In the genomic region with DNA sequence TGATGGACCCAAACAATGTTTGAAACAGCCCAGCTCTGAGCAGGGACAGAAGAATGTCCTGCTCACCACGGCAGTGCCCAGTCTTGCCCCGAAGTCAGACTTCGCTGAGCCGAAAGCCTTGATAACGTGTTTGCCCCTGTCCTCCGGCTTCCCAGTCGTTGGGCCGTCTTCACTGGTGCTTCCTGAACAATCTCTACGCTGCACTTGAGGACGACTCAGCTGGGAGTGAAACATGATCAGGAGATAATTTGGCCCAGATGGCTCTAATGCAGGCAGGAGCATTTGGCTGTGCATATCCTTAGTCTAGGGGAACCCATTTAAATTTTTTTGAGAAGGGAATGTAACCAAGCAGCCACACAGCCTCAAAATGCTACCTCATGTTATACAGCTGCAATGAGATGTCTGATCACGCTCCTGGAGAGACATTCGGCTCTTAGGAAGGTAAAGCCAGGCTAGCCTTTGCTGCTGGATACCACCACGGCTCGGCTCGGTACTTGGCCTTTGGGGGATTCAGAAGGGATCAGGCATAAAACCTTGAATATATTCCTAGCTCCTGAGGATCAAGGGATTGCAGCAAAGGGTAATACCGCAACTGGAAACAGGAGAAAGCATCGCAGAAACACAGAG, we compare ENCODE assay signal across 12 cellular contexts. TPM values are rescaled to one million over a fixed set of nuclear protein-coding genes. Genes with fewer than 3 reads are reported as not detected.
DNase-seq lines count a peak whose midpoint lies in the region; ATAC-seq and TF ChIP-seq lines count a peak whose summit lies in the region.
"Had no signal": no experiment of that assay in that cellular context is flagged by ENCODE, and none has a peak within 500 bp of the region (broad histone marks: within the 10 kb centered on the region; RNA-seq: fewer than 3 reads in every experiment).

No MANE protein-coding gene starts in this region.

- H3K36me3 Mint-ChIP-seq in HFFc6 (ENCODE audit: low read depth): no peaks in the 10 kb centered on the region
- H3K36me3 Mint-ChIP-seq in activated T-cell treated with anti-CD3 and anti-CD28 coated beads, Interleukin-2, amount 50 U/mL, for 24 hours (ENCODE audit: low read depth): peaks cover 2% of the 10 kb centered on the region
- H3K36me3 Mint-ChIP-seq: activated naive CD4-positive, alpha-beta T cell treated with anti-CD3 and anti-CD28 coated beads, Interleukin-2, amount 50 U/mL, for 24 hours had no signal

- H3K27ac Mint-ChIP-seq in HFFc6: peak overlapping the region; percentile 98
- H3K27ac Mint-ChIP-seq in activated T-cell treated with anti-CD3 and anti-CD28 coated beads, Interleukin-2, amount 50 U/mL, for 24 hours: no peak overlapping the region
- H3K27ac Mint-ChIP-seq: activated naive CD4-positive, alpha-beta T cell treated with anti-CD3 and anti-CD28 coated beads, Interleukin-2, amount 50 U/mL, for 24 hours had no signal

- peak overlapping the region; percentile 80 for H3K4me3 Mint-ChIP-seq in HFFc6
- H3K4me3 Mint-ChIP-seq in activated T-cell treated with anti-CD3 and anti-CD28 coated beads, Interleukin-2, amount 50 U/mL, for 24 hours: no peak overlapping the region
- H3K4me3 Mint-ChIP-seq: activated naive CD4-positive, alpha-beta T cell treated with anti-CD3 and anti-CD28 coated beads, Interleukin-2, amount 50 U/mL, for 24 hours had no signal

- H3K27me3 Mint-ChIP-seq in HFFc6 (ENCODE audit: insufficient read depth): no peaks in the 10 kb centered on the region; the same call in 1 of the 2 replicates
- no peaks in the 10 kb centered on the region for H3K27me3 Mint-ChIP-seq in activated T-cell treated with anti-CD3 and anti-CD28 coated beads, Interleukin-2, amount 50 U/mL, for 24 hours
- H3K27me3 Mint-ChIP-seq: activated naive CD4-positive, alpha-beta T cell treated with anti-CD3 and anti-CD28 coated beads, Interleukin-2, amount 50 U/mL, for 24 hours had no signal

- ATAC-seq in GM21515 (IDR thresholded peaks at IDR 0.05; ENCODE audit: unreplicated experiment): no peak
- ATAC-seq: left colon had no signal

- DNase-seq in HFFc6 (peak; percentile 46), SK-N-DZ (ENCODE audit: low spot score) (peak; percentile 55), fibroblast of the conjunctiva (ENCODE audit: low read depth) (peak; percentile 69), globus pallidus (ENCODE audit: low spot score) (no peak)
- DNase-seq in stimulated activated CD4-positive, alpha-beta T cell treated with anti-CD3 and anti-CD28 coated beads, Interleukin-2, amount 100 ng/mL, for 24 hours: no peak
- DNase-seq in activated T-cell treated with anti-CD3 and anti-CD28 coated beads, Interleukin-2, amount 50 U/mL, for 24 hours: no peak
- DNase-seq: left colon, NCI-H1105 had no signal

- H2AFZ ChIP-seq in ACC112 (ENCODE audit: low read length, unreplicated experiment): peak overlapping the region; percentile 42

- H3K4me3 ChIP-seq in ACC112 (ENCODE audit: low read depth, low read length): no peak overlapping the region
- H3K4me3 ChIP-seq: coronary artery had no signal

- H3K36me3 ChIP-seq in ACC112 (ENCODE audit: insufficient read depth, low read length): no peaks in the 10 kb centered on the region

- H3K9me3 Mint-ChIP-seq in HFFc6: no peaks in the 10 kb centered on the region
- H3K9me3 Mint-ChIP-seq in activated T-cell treated with anti-CD3 and anti-CD28 coated beads, Interleukin-2, amount 50 U/mL, for 24 hours: no peaks in the 10 kb centered on the region
- H3K9me3 Mint-ChIP-seq: activated naive CD4-positive, alpha-beta T cell treated with anti-CD3 and anti-CD28 coated beads, Interleukin-2, amount 50 U/mL, for 24 hours had no signal

- H3K79me2 ChIP-seq in ACC112 (ENCODE audit: control insufficient read depth, insufficient read depth, low read length, unreplicated experiment): no peaks in the 10 kb centered on the region

- no peak for TF ChIP-seq CTCF in HFFc6 (IDR thresholded peaks at IDR 0.05)

- H3K4me1 ChIP-seq in ACC112 (ENCODE audit: control insufficient read depth, insufficient read depth, low read length, unreplicated experiment): peaks cover 10% of the 10 kb centered on the region

- peaks cover 43% of the 10 kb centered on the region for H3K4me1 Mint-ChIP-seq in HFFc6 (ENCODE audit: low read depth)
- peaks cover 11% of the 10 kb centered on the region for H3K4me1 Mint-ChIP-seq in activated T-cell treated with anti-CD3 and anti-CD28 coated beads, Interleukin-2, amount 50 U/mL, for 24 hours (ENCODE audit: low read depth)

- H3K27ac ChIP-seq in ACC112 (ENCODE audit: low read depth, low read length): peak overlapping the region; percentile 21; the same call in 1 of the 2 replicates
- H3K27ac ChIP-seq: coronary artery had no signal

- no peaks in the 10 kb centered on the region for H3K27me3 ChIP-seq in ACC112 (ENCODE audit: insufficient read depth, low read length)

RNA-seq across cellular contexts. Expression of gene FECH, which starts 43.6 kb away (rescaled TPM):
- total RNA-seq in HFFc6 (2021; fragmentation: NEBNext Ultra II Directional; extraction: Animal tissue kit (Norgen Biotek cat#: 25700)): 10 to 100 TPM; 28.7 to 38.3 (median 33.9) TPM
- 56.8 and 80.0 TPM in 2 replicates for polyA plus RNA-seq in SK-N-DZ (2014; cell fraction: cytosol; rRNA removed)
- polyA plus RNA-seq in SK-N-DZ (2014; cell fraction: nucleus; rRNA removed): 32.8 and 43.8 TPM in 2 replicates

Comparison
In these comparisons a context has a peak if more than half of its experiments do, and no peak if none do; other contexts are left out.
1. DNase-seq: peak in HFFc6 (single experiment), SK-N-DZ (single experiment) and fibroblast of the conjunctiva (single experiment); none in stimulated activated CD4-positive, alpha-beta T cell treated with anti-CD3 and anti-CD28 coated beads, Interleukin-2, amount 100 ng/mL, for 24 hours (0 of 2), activated T-cell treated with anti-CD3 and anti-CD28 coated beads, Interleukin-2, amount 50 U/mL, for 24 hours (single experiment) and globus pallidus (single experiment).